Comparison of ENCODE assay signal across 21 cellular contexts in genomic region chr7:138727336-138728099, GRCh38. TPM values are rescaled to one million over a fixed set of nuclear protein-coding genes. Genes with fewer than 3 reads are reported as not detected.
"Had no signal": no experiment of that assay in that cellular context is flagged by ENCODE, and none has a peak within 500 bp of the region (broad histone marks: within the 10 kb centered on the region; RNA-seq: fewer than 3 reads in every experiment).

No MANE protein-coding gene starts in this region.

- ATAC-seq: activated CD4-positive, CD25-positive, alpha-beta regulatory T cell treated with anti-CD3 and anti-CD28 coated beads, Interleukin-2, amount 50 U/mL, for 24 hours; effector memory CD8-positive, alpha-beta T cell; lower lobe of right lung; naive thymus-derived CD4-positive, alpha-beta T cell; right cardiac atrium; stimulated activated memory B cell treated with anti-CD40 and anti-IgM and Interleukin-4, amounts not matched to agents 10 μg/mL and 1 μg/mL and 100 μg/mL, for 72 hours had no signal

- H3K4me3 ChIP-seq: lower lobe of right lung, spleen had no signal

- DNase-seq: activated CD4-positive, alpha-beta T cell treated with anti-CD3 and anti-CD28 coated beads, Interleukin-2, amount 50 U/mL, for 48 hours; activated gamma-delta T cell; activated T-cell treated with anti-CD3 and anti-CD28 coated beads, Interleukin-2, amount 50 U/mL, for 48 hours; amygdala; cerebellar nuclear complex; effector memory CD8-positive, alpha-beta T cell; erythroblast; hypothalamus; lower lobe of right lung; naive thymus-derived CD4-positive, alpha-beta T cell; right cardiac atrium; spleen; stimulated activated CD4-positive, alpha-beta T cell treated with anti-CD3 and anti-CD28 coated beads, Interleukin-1b, Interleukin-23, amount 100 ng/mL, for 48 hours had no signal

- H3K27ac ChIP-seq: lower lobe of right lung, neutrophil, spleen had no signal

- H3K27me3 Mint-ChIP-seq: activated naive CD8-positive, alpha-beta T cell; dendritic cell treated with granulocyte-macrophage colony-stimulating factor and Interleukin-4, amounts not matched to agents 40 ng/mL and 50 ng/mL, for 4 days; naive thymus-derived CD4-positive, alpha-beta T cell; stimulated activated memory B cell treated with anti-CD40 and anti-IgM and Interleukin-4, amounts not matched to agents 10 μg/mL and 1 μg/mL and 100 μg/mL, for 72 hours; type B pancreatic cell had no signal

- H3K9me3 ChIP-seq: lower lobe of right lung, neutrophil, spleen had no signal

- H3K9me3 Mint-ChIP-seq: dendritic cell treated with granulocyte-macrophage colony-stimulating factor and Interleukin-4, amounts not matched to agents 40 ng/mL and 50 ng/mL, for 4 days; effector memory CD8-positive, alpha-beta T cell; type B pancreatic cell had no signal

- H3K4me1 Mint-ChIP-seq: brain; stimulated activated memory B cell treated with anti-CD40 and anti-IgM and Interleukin-4, amounts not matched to agents 10 μg/mL and 1 μg/mL and 100 μg/mL, for 72 hours had no signal

- H3K27ac Mint-ChIP-seq: activated naive CD8-positive, alpha-beta T cell; brain; dendritic cell treated with granulocyte-macrophage colony-stimulating factor and Interleukin-4, amounts not matched to agents 40 ng/mL and 50 ng/mL, for 4 days; effector memory CD8-positive, alpha-beta T cell; naive thymus-derived CD4-positive, alpha-beta T cell; stimulated activated memory B cell treated with anti-CD40 and anti-IgM and Interleukin-4, amounts not matched to agents 10 μg/mL and 1 μg/mL and 100 μg/mL, for 72 hours; type B pancreatic cell had no signal

- H3K36me3 ChIP-seq: lower lobe of right lung, neutrophil, spleen had no signal

- H3K4me3 Mint-ChIP-seq: activated naive CD8-positive, alpha-beta T cell; brain; dendritic cell treated with granulocyte-macrophage colony-stimulating factor and Interleukin-4, amounts not matched to agents 40 ng/mL and 50 ng/mL, for 4 days; effector memory CD8-positive, alpha-beta T cell; naive thymus-derived CD4-positive, alpha-beta T cell; stimulated activated memory B cell treated with anti-CD40 and anti-IgM and Interleukin-4, amounts not matched to agents 10 μg/mL and 1 μg/mL and 100 μg/mL, for 72 hours; type B pancreatic cell had no signal

- H3K36me3 Mint-ChIP-seq: activated naive CD8-positive, alpha-beta T cell; brain; naive thymus-derived CD4-positive, alpha-beta T cell; stimulated activated memory B cell treated with anti-CD40 and anti-IgM and Interleukin-4, amounts not matched to agents 10 μg/mL and 1 μg/mL and 100 μg/mL, for 72 hours; type B pancreatic cell had no signal

- H3K4me1 ChIP-seq: lower lobe of right lung, spleen had no signal

- H3K27me3 ChIP-seq: neutrophil, spleen had no signal

RNA-seq across cellular contexts. Expression of gene SVOPL, which starts 26.4 kb away (rescaled TPM):
- total RNA-seq: right cardiac atrium, subcutaneous adipose tissue had no signal
- polyA plus RNA-seq: right cardiac atrium had no signal
